ENCODE assay signal across 13 cellular contexts in the genomic region with DNA sequence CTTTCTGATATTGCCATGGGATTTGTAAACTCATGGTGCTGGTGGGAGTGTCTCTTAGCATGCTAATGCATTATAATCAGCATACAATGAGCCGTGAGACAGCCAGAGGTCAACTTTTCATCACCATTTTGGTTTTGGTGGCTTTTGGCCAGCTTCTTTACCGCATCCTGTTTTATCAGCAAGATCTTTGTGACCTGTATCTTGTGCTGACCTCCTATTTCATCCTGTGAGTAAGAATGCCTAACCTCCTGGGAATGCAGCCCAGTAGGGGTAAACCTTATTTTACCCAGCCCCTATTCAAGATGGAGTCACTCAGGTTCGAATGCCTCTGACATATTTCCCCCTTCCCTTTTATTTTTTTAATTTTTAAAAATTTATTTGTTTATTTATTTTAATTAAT.
DNase-seq lines count a peak whose midpoint lies in the region; ATAC-seq and TF ChIP-seq lines count a peak whose summit lies in the region.
"Had no signal": no experiment of that assay in that cellular context is flagged by ENCODE, and none has a peak within 500 bp of the region (broad histone marks: within the 10 kb centered on the region; RNA-seq: fewer than 3 reads in every experiment).

No MANE protein-coding gene starts in this region.

- POLR2A ChIA-PET in IMR-90 (lab: Charles Lee; ENCODE audit: unreplicated experiment): no interaction called here
- POLR2A ChIA-PET in activated CD4-positive, alpha-beta T cell treated with anti-CD3 and anti-CD28 coated beads, Interleukin-2, amount 10 ng/mL, durations not matched to agents 7 days and 5 days (lab: Charles Lee): no interaction called here

- H3K4me1 ChIP-seq in IMR-90 (ENCODE audit: control insufficient read depth, insufficient read depth, low read length) (no peaks in the 10 kb centered on the region), transverse colon (peaks cover 0 to under 1% (median 0%) of the 10 kb centered on the region in 4 donors)
- H3K4me1 ChIP-seq: right lobe of liver had no signal

- no peak overlapping the region for H3K4me2 ChIP-seq in IMR-90 (ENCODE audit: low read depth, low read length)

- H3K27me3 Mint-ChIP-seq in activated CD4-positive, alpha-beta T cell treated with anti-CD3 and anti-CD28 coated beads, Interleukin-2, amount 10 ng/mL, durations not matched to agents 7 days and 5 days: no peaks in the 10 kb centered on the region

- H3K23ac ChIP-seq in IMR-90 (ENCODE audit: low read depth, low read length): no peak overlapping the region

- no peak overlapping the region for H4K8ac ChIP-seq in IMR-90 (ENCODE audit: low read depth in 2 of 2, low read length in 2 of 2)

- H4K20me1 ChIP-seq in IMR-90 (ENCODE audit: insufficient read depth, low read length): no peaks in the 10 kb centered on the region

- no TSS peak for BruUV-seq in IMR-90 (replicated peaks; lab: Mats Ljungman, UMichigan)

- H3K14ac ChIP-seq in IMR-90 (replicated peaks; ENCODE audit: low read depth, low read length): no peak overlapping the region; the same call in 1 of the 2 replicates

- no peak for TF ChIP-seq EP300 in transverse colon (IDR thresholded peaks at IDR 0.05; ENCODE audit: low read depth)

- H3K9me3 ChIP-seq in IMR-90 (ENCODE audit: control insufficient read depth, insufficient read depth, low read length) (no peaks in the 10 kb centered on the region), transverse colon (no peaks in the 10 kb centered on the region)
- H3K9me3 ChIP-seq: right lobe of liver had no signal

- H3K56ac ChIP-seq in IMR-90 (ENCODE audit: extremely low read depth, insufficient read depth, low read length): no peak overlapping the region

- no peaks in the 10 kb centered on the region; a peak in 2 of 4 replicates for H3K79me1 ChIP-seq in IMR-90 (ENCODE audit: low read depth in 1 of 2, low read length in 2 of 2)

- H3K27ac ChIP-seq in IMR-90 (ENCODE audit: insufficient read depth, low read length) (no peak overlapping the region), transverse colon (no peak overlapping the region)
- H3K27ac ChIP-seq: right lobe of liver had no signal

- no peaks in the 10 kb centered on the region for H3K9me1 ChIP-seq in IMR-90 (ENCODE audit: insufficient read depth, low read length)

- peaks cover 3% of the 10 kb centered on the region for H3K4me1 Mint-ChIP-seq in activated CD4-positive, alpha-beta T cell treated with anti-CD3 and anti-CD28 coated beads, Interleukin-2, amount 10 ng/mL, durations not matched to agents 7 days and 5 days

- in situ Hi-C loops in Caki2 (cut with HindIII; ENCODE audit: low pct_unique_long_range_greater_than_20kb, low sequenced_read_pairs) (no loop called here), IMR-90 (cut with MboI; ENCODE audit: low sequenced_read_pairs) (no loop called here), transverse colon (cut with MboI; ENCODE audit: low pct_ligation_motif_present in 1 of 4, low pct_unique_long_range_greater_than_20kb in 1 of 4, low sequenced_read_pairs in 3 of 4) (no loop called here)

- no peaks in the 10 kb centered on the region for H3K27me3 ChIP-seq in IMR-90 (ENCODE audit: control insufficient read depth, insufficient read depth, low read length)
- no peaks in the 10 kb centered on the region for H3K27me3 ChIP-seq in transverse colon
- H3K27me3 ChIP-seq: dorsolateral prefrontal cortex, right lobe of liver had no signal

- H3K27ac Mint-ChIP-seq in activated CD4-positive, alpha-beta T cell treated with anti-CD3 and anti-CD28 coated beads, Interleukin-2, amount 10 ng/mL, durations not matched to agents 7 days and 5 days: no peak overlapping the region

- H2BK20ac ChIP-seq in IMR-90 (ENCODE audit: low read depth, low read length): no peak overlapping the region

- no peak overlapping the region for H4K5ac ChIP-seq in IMR-90 (ENCODE audit: low read depth, low read length)

- no peak overlapping the region for H2BK15ac ChIP-seq in IMR-90 (ENCODE audit: low read depth, low read length)

- ATAC-seq in IMR-90 (ENCODE audit: low read depth) (no peak), GM19395 (IDR thresholded peaks at IDR 0.05; ENCODE audit: unreplicated experiment) (no peak), GM19397 (IDR thresholded peaks at IDR 0.05; ENCODE audit: unreplicated experiment) (no peak)
- ATAC-seq: right lobe of liver had no signal

- DNase-seq in Caki2 (ENCODE audit: low read depth) (peak; percentile 22), IMR-90 (peak; percentile 65), SW 1271 (lab: John Stamatoyannopoulos, UW) (peak; percentile 59 to 84), fibroblast of mammary gland (ENCODE audit: low read depth) (peak; percentile 82), transverse colon (no peak)
- no peak for DNase-seq in activated CD4-positive, alpha-beta T cell treated with anti-CD3 and anti-CD28 coated beads, Interleukin-2, amount 10 ng/mL, durations not matched to agents 7 days and 5 days
- DNase-seq: activated naive CD4-positive, alpha-beta T cell; dorsolateral prefrontal cortex; NCI-H2107; NCI-H748 treated with DMSO at 0.1 percent for 48 hours; right lobe of liver had no signal

- no peak overlapping the region for H4K91ac ChIP-seq in IMR-90 (ENCODE audit: insufficient read depth, low read depth, low read length)

- no peak overlapping the region for H2BK5ac ChIP-seq in IMR-90 (ENCODE audit: low read depth, low read length, poor library complexity, severe bottlenecking)

- no peak overlapping the region for H3K9ac ChIP-seq in IMR-90 (ENCODE audit: low read depth, low read length)

- H2AK9ac ChIP-seq in IMR-90 (replicated peaks; ENCODE audit: low read depth, low read length, poor library complexity): no peak overlapping the region

- H2AFZ ChIP-seq in IMR-90 (replicated peaks; ENCODE audit: low read length, poor library complexity): no peak overlapping the region

- no peak overlapping the region for H3K18ac ChIP-seq in IMR-90 (ENCODE audit: low read depth, low read length)

- no peak overlapping the region for H2BK120ac ChIP-seq in IMR-90 (ENCODE audit: low read depth, low read length)

- TF ChIP-seq CTCF in IMR-90 (conservative IDR thresholded peaks at IDR 0.05; ENCODE audit: low read depth, low read length) (no peak), fibroblast of mammary gland (conservative IDR thresholded peaks at IDR 0.05; ENCODE audit: control insufficient read depth, insufficient read depth, low read depth, low read length) (no peak), transverse colon (IDR thresholded peaks at IDR 0.05) (no peak)

- dilution Hi-C loops in IMR-90 (cut with HindIII; ENCODE audit: low sequenced_read_pairs, unreplicated experiment): no loop called here

- H3K36me3 Mint-ChIP-seq in activated CD4-positive, alpha-beta T cell treated with anti-CD3 and anti-CD28 coated beads, Interleukin-2, amount 10 ng/mL, durations not matched to agents 7 days and 5 days (ENCODE audit: low read depth): no peaks in the 10 kb centered on the region

- H3K4me3 ChIP-seq in IMR-90 (ENCODE audit: insufficient read depth, low read depth, low read length): no peak overlapping the region
- H3K4me3 ChIP-seq in fibroblast of mammary gland (ENCODE audit: control insufficient read depth, low read depth, low read length): no peak overlapping the region
- no peak overlapping the region for H3K4me3 ChIP-seq in transverse colon
- H3K4me3 ChIP-seq: dorsolateral prefrontal cortex, right lobe of liver had no signal

- TF ChIP-seq POLR2A in IMR-90 (IDR thresholded peaks at IDR 0.05; ENCODE audit: low read depth, low read length): no peak
- TF ChIP-seq POLR2A in transverse colon (IDR thresholded peaks at IDR 0.05): no peak

- WGBS in IMR-90 (ENCODE audit: extremely low coverage in 2 of 2, insufficient read length in 1 of 2), 2 experiments: no CpG with 5 or more reads among the region's 3 CpGs
- 75 to 90% methylated on average over 3 of the region's 3 CpGs for WGBS in transverse colon (ENCODE audit: low coverage in 1 of 2), 2 donors

- no peak overlapping the region for H3K4ac ChIP-seq in IMR-90 (ENCODE audit: low read depth, low read length)

- CTCF ChIA-PET in IMR-90 (lab: Yijun Ruan, JAX): no interaction called here
- CTCF ChIA-PET in activated CD4-positive, alpha-beta T cell treated with anti-CD3 and anti-CD28 coated beads, Interleukin-2, amount 10 ng/mL, durations not matched to agents 7 days and 5 days (lab: Charles Lee): interaction anchor here (0.6 to 1.2 kb wide), 2 partner anchors 13 to 99 kb away, joined by 3 to 4 read pairs; no protein-coding TSS in a partner anchor

- TF ChIP-seq RAD21 in IMR-90 (IDR thresholded peaks at IDR 0.05; ENCODE audit: low read length): no peak

- H3K36me3 ChIP-seq in IMR-90 (ENCODE audit: control insufficient read depth, insufficient read depth, low read length) (no peaks in the 10 kb centered on the region), transverse colon (no peaks in the 10 kb centered on the region)
- H3K36me3 ChIP-seq: right lobe of liver had no signal

- no peak overlapping the region for H3K4me3 Mint-ChIP-seq in activated CD4-positive, alpha-beta T cell treated with anti-CD3 and anti-CD28 coated beads, Interleukin-2, amount 10 ng/mL, durations not matched to agents 7 days and 5 days

- H2AK5ac ChIP-seq in IMR-90 (ENCODE audit: low read depth, low read length): no peak overlapping the region

- no peaks in the 10 kb centered on the region for H3K9me3 Mint-ChIP-seq in activated CD4-positive, alpha-beta T cell treated with anti-CD3 and anti-CD28 coated beads, Interleukin-2, amount 10 ng/mL, durations not matched to agents 7 days and 5 days

- intact Hi-C loops in IMR-90 (cut with micrococcal nuclease): no loop called here
- intact Hi-C loops in transverse colon (cut with DNase I; ENCODE audit: low total_unique reads): no loop called here

TF ChIP-seq in IMR-90, 13 proteins besides CTCF, POLR2A, EP300 and RAD21 (continues in another document):
- no peak for TF ChIP-seq NFE2L2 (IDR thresholded peaks at IDR 0.05; ENCODE audit: low read depth, low read length)
- no peak for TF ChIP-seq FOS (IDR thresholded peaks at IDR 0.05; ENCODE audit: low read depth, low read length)
- 0 out of 2 replicates have a peak, but pooled peaks have one; percentile 16 for TF ChIP-seq BHLHE40 (IDR thresholded peaks at IDR 0.05; ENCODE audit: low read depth, low read length)
- TF ChIP-seq, protein P1, sequence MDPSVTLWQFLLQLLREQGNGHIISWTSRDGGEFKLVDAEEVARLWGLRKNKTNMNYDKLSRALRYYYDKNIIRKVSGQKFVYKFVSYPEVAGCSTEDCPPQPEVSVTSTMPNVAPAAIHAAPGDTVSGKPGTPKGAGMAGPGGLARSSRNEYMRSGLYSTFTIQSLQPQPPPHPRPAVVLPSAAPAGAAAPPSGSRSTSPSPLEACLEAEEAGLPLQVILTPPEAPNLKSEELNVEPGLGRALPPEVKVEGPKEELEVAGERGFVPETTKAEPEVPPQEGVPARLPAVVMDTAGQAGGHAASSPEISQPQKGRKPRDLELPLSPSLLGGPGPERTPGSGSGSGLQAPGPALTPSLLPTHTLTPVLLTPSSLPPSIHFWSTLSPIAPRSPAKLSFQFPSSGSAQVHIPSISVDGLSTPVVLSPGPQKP (IDR thresholded peaks at IDR 0.05; ENCODE audit: borderline replicate concordance, low read depth, low read length): no peak
- no peak for TF ChIP-seq CHD1 (IDR thresholded peaks at IDR 0.05; ENCODE audit: low read depth, low read length)
- TF ChIP-seq SMC3 (IDR thresholded peaks at IDR 0.05; ENCODE audit: low read depth, low read length): no peak

Comparison
In these comparisons a context has a peak if more than half of its experiments do, and no peak if none do; other contexts are left out.
1. DNase-seq: peak in Caki2 (single experiment), IMR-90 (single experiment), SW 1271 (2 of 2) and fibroblast of mammary gland (single experiment); none in activated CD4-positive, alpha-beta T cell treated with anti-CD3 and anti-CD28 coated beads, Interleukin-2, amount 10 ng/mL, durations not matched to agents 7 days and 5 days (single experiment) and transverse colon (single experiment).